Comparison of ENCODE assay signal across 23 cellular contexts in genomic region chr15:47824185-47824584, GRCh38.
DNase-seq lines count a peak whose midpoint lies in the region; ATAC-seq and TF ChIP-seq lines count a peak whose summit lies in the region.
"Had no signal": no experiment of that assay in that cellular context is flagged by ENCODE, and none has a peak within 500 bp of the region (broad histone marks: within the 10 kb centered on the region; RNA-seq: fewer than 3 reads in every experiment).

No MANE protein-coding gene starts in this region.

- CTCF ChIA-PET in MCF 10A (lab: Yijun Ruan, JAX), result interaction anchor here (0.6 to 2.7 kb wide), 7 partner anchors 9 to 1340 kb away, joined by 3 to 11 read pairs (median 5); partner anchors contain the start of gene SEMA6D

- peak; percentile 83 for ATAC-seq in HG03354 (IDR thresholded peaks at IDR 0.05; ENCODE audit: poor library complexity, severe bottlenecking, unreplicated experiment)
- ATAC-seq in body of pancreas, result peak; percentile 52
- ATAC-seq in HG03095 (IDR thresholded peaks at IDR 0.05; ENCODE audit: unreplicated experiment), result no peak
- ATAC-seq: activated T-cell treated with anti-CD3 and anti-CD28 coated beads, Interleukin-2, amount 50 U/mL, for 72 hours; GM23338; K562; naive thymus-derived CD4-positive, alpha-beta T cell had no signal

- no peak overlapping the region for H3K4me3 Mint-ChIP-seq in MCF 10A (ENCODE audit: unreplicated experiment)
- H3K4me3 Mint-ChIP-seq: activated naive CD8-positive, alpha-beta T cell; activated T-cell treated with anti-CD3 and anti-CD28 coated beads, Interleukin-2, amount 50 U/mL, for 72 hours; GM23338; naive thymus-derived CD4-positive, alpha-beta T cell had no signal

- TF ChIP-seq EP300 in suprapubic skin (IDR thresholded peaks at IDR 0.05), result no peak

- H3K27ac ChIP-seq in breast epithelium (no peak overlapping the region), body of pancreas (no peak overlapping the region), suprapubic skin (no peak overlapping the region)
- H3K27ac ChIP-seq: colonic mucosa, hepatocyte, ovary, sigmoid colon, SJCRH30, thyroid gland had no signal

- DNase-seq in MCF 10A (ENCODE audit: unreplicated experiment), result peak; percentile 31
- DNase-seq in breast epithelium (ENCODE audit: low spot score in 2 of 2), result no peak
- DNase-seq in body of pancreas, result no peak
- no peak for DNase-seq in suprapubic skin (ENCODE audit: low spot score in 2 of 2)
- DNase-seq in GM10266 (ENCODE audit: extremely low spot score), result no peak
- no peak for DNase-seq in midbrain (lab: John Stamatoyannopoulos, UW)
- DNase-seq: activated T-cell treated with anti-CD3 and anti-CD28 coated beads, Interleukin-2, amount 50 U/mL, for 72 hours; colonic mucosa; naive thymus-derived CD4-positive, alpha-beta T cell; NCI-H2081; NCI-H526; ovary; sigmoid colon; SJCRH30; stimulated activated naive CD4-positive, alpha-beta T cell; thyroid gland had no signal

- no peaks in the 10 kb centered on the region for H3K27me3 Mint-ChIP-seq in MCF 10A (ENCODE audit: insufficient read depth, unreplicated experiment)

- WGBS in body of pancreas, 2 donors, result 58 to 60% methylated on average over 4 of the region's 4 CpGs
- 23% methylated on average over 4 of the region's 4 CpGs for WGBS in suprapubic skin

- TF ChIP-seq POLR2A in breast epithelium (IDR thresholded peaks at IDR 0.05) (no peak), body of pancreas (IDR thresholded peaks at IDR 0.05) (no peak), suprapubic skin (IDR thresholded peaks at IDR 0.05) (no peak)

- H3K36me3 Mint-ChIP-seq in MCF 10A (ENCODE audit: insufficient read depth, unreplicated experiment), result no peaks in the 10 kb centered on the region
- H3K36me3 Mint-ChIP-seq: activated naive CD8-positive, alpha-beta T cell; naive thymus-derived CD4-positive, alpha-beta T cell had no signal

- H3K9me3 ChIP-seq in breast epithelium (no peaks in the 10 kb centered on the region), body of pancreas (no peaks in the 10 kb centered on the region), suprapubic skin (no peaks in the 10 kb centered on the region)
- H3K9me3 ChIP-seq: colonic mucosa, ovary, sigmoid colon, SJCRH30, thyroid gland had no signal

- no peaks in the 10 kb centered on the region for H3K9me3 Mint-ChIP-seq in MCF 10A (ENCODE audit: unreplicated experiment)

- H3K4me1 Mint-ChIP-seq in MCF 10A (ENCODE audit: insufficient read depth, unreplicated experiment), result peaks cover 26% of the 10 kb centered on the region
- H3K4me1 Mint-ChIP-seq: naive thymus-derived CD4-positive, alpha-beta T cell had no signal

- BruUV-seq in MCF 10A (replicated peaks; lab: Mats Ljungman, UMichigan), result no TSS peak

- H3K27ac Mint-ChIP-seq in MCF 10A (ENCODE audit: low read depth, unreplicated experiment), result peak overlapping the region; percentile 20
- H3K27ac Mint-ChIP-seq: activated naive CD8-positive, alpha-beta T cell; activated T-cell treated with anti-CD3 and anti-CD28 coated beads, Interleukin-2, amount 50 U/mL, for 72 hours; GM23338; naive thymus-derived CD4-positive, alpha-beta T cell had no signal

- intact Hi-C loops in MCF 10A (cut with micrococcal nuclease) (loop anchor here (10.0 kb wide), 1 partner anchor 69 kb away; no protein-coding TSS in a partner anchor), breast epithelium (cut with DNase I; ENCODE audit: low total_unique reads) (no loop called here), body of pancreas (cut with DNase I) (no loop called here)

- TF ChIP-seq CTCF in MCF 10A (IDR thresholded peaks at IDR 0.05; ENCODE audit: unreplicated experiment) (no peak), breast epithelium (IDR thresholded peaks at IDR 0.05) (no peak), body of pancreas (IDR thresholded peaks at IDR 0.05) (no peak), suprapubic skin (IDR thresholded peaks at IDR 0.05) (no peak), GM10266 (IDR thresholded peaks at IDR 0.05; ENCODE audit: control insufficient read depth, insufficient read depth, low read depth, missing control alignments) (no peak)

- H3K4me3 ChIP-seq in breast epithelium (no peak overlapping the region), body of pancreas (no peak overlapping the region), suprapubic skin (no peak overlapping the region)
- H3K4me3 ChIP-seq: colonic mucosa, GM23338, hepatocyte, K562, lung, ovary, sigmoid colon, SJCRH30, thyroid gland had no signal

- POLR2A ChIA-PET in MCF 10A (lab: Yijun Ruan, JAX), result interaction anchor here (0.6 to 3.7 kb wide), 9 partner anchors 11 to 1547 kb away, joined by 3 to 22 read pairs (median 5); partner anchors contain the start of gene SEMA6D

- no peaks in the 10 kb centered on the region for H3K4me1 ChIP-seq in breast epithelium
- peaks cover 32% of the 10 kb centered on the region for H3K4me1 ChIP-seq in body of pancreas
- peaks cover 28% of the 10 kb centered on the region for H3K4me1 ChIP-seq in suprapubic skin
- H3K4me1 ChIP-seq: colonic mucosa, SJCRH30 had no signal

- H3K36me3 ChIP-seq in breast epithelium, result no peaks in the 10 kb centered on the region
- no peaks in the 10 kb centered on the region for H3K36me3 ChIP-seq in body of pancreas (replicated peaks in 1 of 2; ENCODE audit: insufficient read depth in 1 of 2, low read depth in 2 of 2)
- H3K36me3 ChIP-seq in suprapubic skin, result no peaks in the 10 kb centered on the region
- H3K36me3 ChIP-seq: colonic mucosa, ovary, sigmoid colon, SJCRH30, thyroid gland had no signal

- H3K27me3 ChIP-seq in breast epithelium (peaks cover 0 to 3% of the 10 kb centered on the region in 2 donors), body of pancreas (no peaks in the 10 kb centered on the region), suprapubic skin (no peaks in the 10 kb centered on the region)
- H3K27me3 ChIP-seq: colonic mucosa, hepatocyte, ovary, sigmoid colon, thyroid gland had no signal
